Comparison of ENCODE assay signal across 1 cellular context in the genomic region with DNA sequence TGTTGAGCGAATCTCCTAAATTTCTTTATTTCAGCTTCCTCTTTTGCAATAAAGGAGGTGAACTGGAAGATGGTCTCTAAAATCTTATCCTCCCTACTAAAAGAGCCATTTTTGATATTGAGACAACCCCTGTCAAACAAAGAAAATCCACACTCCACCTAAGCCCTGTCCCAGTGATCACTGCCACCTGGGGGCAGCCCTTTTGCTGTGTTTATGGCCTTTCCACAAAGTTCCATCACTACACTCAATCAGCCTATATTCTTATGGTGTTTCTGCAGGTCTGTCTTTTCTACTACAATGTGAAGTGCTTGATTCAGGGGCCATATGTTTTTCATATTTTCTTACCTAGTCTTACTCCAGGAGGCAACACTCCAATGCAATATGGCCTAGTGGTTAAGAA.
TF ChIP-seq lines count a peak whose summit lies in the region.

No MANE protein-coding gene starts in this region.

TF ChIP-seq in GM23338, 12 proteins besides CTCF, POLR2A, EP300 and RAD21 (continued from another document):
- TF ChIP-seq ETS1 (IDR thresholded peaks at IDR 0.05) = no peak
- no peak for TF ChIP-seq POLR2AphosphoS5 (IDR thresholded peaks at IDR 0.05; ENCODE audit: low read depth)
- no peak for TF ChIP-seq ZNF462 (CRISPR knock-in tag; IDR thresholded peaks at IDR 0.05)
